In the genomic region with DNA sequence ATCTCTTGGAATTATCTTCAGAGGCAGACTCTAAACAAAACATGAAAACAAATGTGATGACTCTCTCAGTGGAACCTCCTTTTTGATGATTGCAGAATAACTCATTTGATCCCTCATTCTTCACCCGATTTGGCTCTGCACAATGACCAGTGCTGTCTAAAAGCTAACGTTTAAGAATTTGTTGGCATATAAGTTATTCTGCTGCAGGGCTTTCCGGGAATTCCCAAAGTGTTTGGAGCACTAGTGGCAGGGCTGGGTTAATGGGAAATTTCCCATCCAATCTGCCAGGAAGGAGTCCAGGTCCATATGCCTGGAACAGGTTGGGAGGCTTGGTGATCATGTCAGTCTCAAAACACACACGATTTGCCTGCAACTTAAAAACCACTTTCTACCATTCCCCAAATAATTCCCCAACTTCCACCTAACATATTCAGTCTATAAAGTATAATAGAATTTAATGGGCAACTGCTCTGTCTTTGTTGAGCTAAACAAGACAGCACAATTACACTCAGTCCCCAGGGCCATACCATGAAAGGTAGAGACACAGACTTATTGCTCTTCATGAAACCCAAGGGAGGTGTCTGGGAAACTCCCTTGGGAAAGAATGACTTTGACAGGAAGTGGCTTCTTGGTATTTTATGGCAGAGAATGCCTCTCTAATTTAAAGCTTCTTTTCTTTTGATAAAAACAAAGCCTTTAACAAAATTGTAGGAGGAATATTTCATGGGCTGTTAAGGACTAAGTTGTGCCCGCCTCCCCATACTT, we compare ENCODE assay signal across 25 cellular contexts. TPM values are rescaled to one million over a fixed set of nuclear protein-coding genes. Genes with fewer than 3 reads are reported as not detected.
A peak's percentile ranks its signal among the peaks of the same experiment; 100 is the strongest.
DNase-seq lines count a peak whose midpoint lies in the region; ATAC-seq and TF ChIP-seq lines count a peak whose summit lies in the region.
"Had no signal": no experiment of that assay in that cellular context is flagged by ENCODE, and none has a peak within 500 bp of the region (broad histone marks: within the 10 kb centered on the region; RNA-seq: fewer than 3 reads in every experiment).

No MANE protein-coding gene starts in this region.

- CTCF ChIA-PET in naive thymus-derived CD4-positive, alpha-beta T cell (lab: Charles Lee), result no interaction called here

- H3K9me3 ChIP-seq in naive thymus-derived CD4-positive, alpha-beta T cell (ENCODE audit: control insufficient read depth in 2 of 3, low read length in 3 of 3), result no peaks in the 10 kb centered on the region
- H3K9me3 ChIP-seq: gastroesophageal sphincter, psoas muscle, uterus had no signal

- no peak overlapping the region for H3K27ac ChIP-seq in naive thymus-derived CD4-positive, alpha-beta T cell (ENCODE audit: low read depth, low read length)
- H3K27ac ChIP-seq: coronary artery, gastroesophageal sphincter, GM23248, neural progenitor cell, psoas muscle, uterus had no signal

- intact Hi-C loops in activated T-helper 2 cell treated with anti-CD3 and anti-CD28 coated beads, Interferon-gamma antibody, Interleukin-2, Interleukin-4, amounts not matched to agents 10 μg/mL and 5 μg/mL and 100 μg/mL, durations not matched to agents 14 hours and 24 hours and 36 hours (cut with micrococcal nuclease), result no loop called here
- intact Hi-C loops in sciatic nerve (cut with DNase I), result no loop called here
- intact Hi-C loops in naive thymus-derived CD4-positive, alpha-beta T cell (cut with micrococcal nuclease), result no loop called here

- ATAC-seq in omental fat pad (ENCODE audit: low FRiP score) (peak; percentile 8), sciatic nerve (no peak)
- no peak for ATAC-seq in naive thymus-derived CD4-positive, alpha-beta T cell
- ATAC-seq: activated naive CD4-positive, alpha-beta T cell treated with anti-CD3 and anti-CD28 coated beads, Interleukin-2, amount 50 U/mL, for 72 hours; activated T-cell treated with anti-CD3 and anti-CD28 coated beads, Interleukin-2, amount 50 U/mL, for 72 hours; CD8-positive, alpha-beta T cell; gastroesophageal sphincter; K562; psoas muscle had no signal

- no peak overlapping the region for H3K4me3 ChIP-seq in epithelial cell of esophagus (ENCODE audit: low read length)
- no peak overlapping the region for H3K4me3 ChIP-seq in naive thymus-derived CD4-positive, alpha-beta T cell (ENCODE audit: low read length)
- H3K4me3 ChIP-seq: coronary artery, gastroesophageal sphincter, GM23248, K562, neural progenitor cell, psoas muscle, uterus had no signal

- H3K9me3 Mint-ChIP-seq in activated T-helper 2 cell treated with anti-CD3 and anti-CD28 coated beads, Interferon-gamma antibody, Interleukin-2, Interleukin-4, amounts not matched to agents 10 μg/mL and 5 μg/mL and 100 μg/mL, durations not matched to agents 14 hours and 24 hours and 36 hours, result no peaks in the 10 kb centered on the region
- H3K9me3 Mint-ChIP-seq in naive thymus-derived CD4-positive, alpha-beta T cell, result no peaks in the 10 kb centered on the region
- H3K9me3 Mint-ChIP-seq: activated naive CD4-positive, alpha-beta T cell treated with anti-CD3 and anti-CD28 coated beads, Interleukin-2, amount 50 U/mL, for 72 hours; activated T-cell treated with anti-CD3 and anti-CD28 coated beads, Interleukin-2, amount 50 U/mL, for 72 hours; CD8-positive, alpha-beta T cell; neural progenitor cell; T-helper 1 cell treated with Interleukin-12 subunit alpha and Interleukin-12 subunit beta and Interleukin-4 antibody, amounts not matched to agents 30 μg/mL and 1 μg/mL, for 36 hours had no signal

- POLR2A ChIA-PET in naive thymus-derived CD4-positive, alpha-beta T cell (lab: Charles Lee), result no interaction called here

- no peaks in the 10 kb centered on the region for H3K27me3 Mint-ChIP-seq in activated T-helper 2 cell treated with anti-CD3 and anti-CD28 coated beads, Interferon-gamma antibody, Interleukin-2, Interleukin-4, amounts not matched to agents 10 μg/mL and 5 μg/mL and 100 μg/mL, durations not matched to agents 14 hours and 24 hours and 36 hours (ENCODE audit: low read depth)
- H3K27me3 Mint-ChIP-seq in naive thymus-derived CD4-positive, alpha-beta T cell, result no peaks in the 10 kb centered on the region

- TF ChIP-seq CTCF in epithelial cell of esophagus (IDR thresholded peaks at IDR 0.05; ENCODE audit: insufficient read depth, low read depth, low read length, missing control alignments) (no peak), omental fat pad (IDR thresholded peaks at IDR 0.05) (no peak)

- H3K27ac Mint-ChIP-seq in activated T-helper 2 cell treated with anti-CD3 and anti-CD28 coated beads, Interferon-gamma antibody, Interleukin-2, Interleukin-4, amounts not matched to agents 10 μg/mL and 5 μg/mL and 100 μg/mL, durations not matched to agents 14 hours and 24 hours and 36 hours, result no peak overlapping the region
- H3K27ac Mint-ChIP-seq in naive thymus-derived CD4-positive, alpha-beta T cell, result no peak overlapping the region
- H3K27ac Mint-ChIP-seq: activated naive CD4-positive, alpha-beta T cell treated with anti-CD3 and anti-CD28 coated beads, Interleukin-2, amount 50 U/mL, for 72 hours; activated T-cell treated with anti-CD3 and anti-CD28 coated beads, Interleukin-2, amount 50 U/mL, for 72 hours; CD8-positive, alpha-beta T cell; neural progenitor cell; T-helper 1 cell treated with Interleukin-12 subunit alpha and Interleukin-12 subunit beta and Interleukin-4 antibody, amounts not matched to agents 30 μg/mL and 1 μg/mL, for 36 hours had no signal

- peaks cover 0 to 5% of the 10 kb centered on the region in 2 donors for H3K4me1 ChIP-seq in naive thymus-derived CD4-positive, alpha-beta T cell (ENCODE audit: control insufficient read depth in 2 of 2, insufficient read depth in 2 of 2, low read length in 2 of 2)
- H3K4me1 ChIP-seq: neural progenitor cell, uterus had no signal

- no peaks in the 10 kb centered on the region for H3K27me3 ChIP-seq in naive thymus-derived CD4-positive, alpha-beta T cell (ENCODE audit: control insufficient read depth in 2 of 2, insufficient read depth in 2 of 2, low read length in 2 of 2)
- H3K27me3 ChIP-seq: gastroesophageal sphincter, neural progenitor cell, uterus had no signal

- peaks cover 11% of the 10 kb centered on the region for H3K4me1 Mint-ChIP-seq in activated T-helper 2 cell treated with anti-CD3 and anti-CD28 coated beads, Interferon-gamma antibody, Interleukin-2, Interleukin-4, amounts not matched to agents 10 μg/mL and 5 μg/mL and 100 μg/mL, durations not matched to agents 14 hours and 24 hours and 36 hours (ENCODE audit: low read depth)
- H3K4me1 Mint-ChIP-seq in naive thymus-derived CD4-positive, alpha-beta T cell, result peaks cover 11 to 17% (median 15%) of the 10 kb centered on the region in 7 donors
- H3K4me1 Mint-ChIP-seq: neural progenitor cell had no signal

- H3K36me3 ChIP-seq in naive thymus-derived CD4-positive, alpha-beta T cell (ENCODE audit: control insufficient read depth in 2 of 3, insufficient read depth in 3 of 3, low read length in 3 of 3), result no peaks in the 10 kb centered on the region
- H3K36me3 ChIP-seq: gastroesophageal sphincter, neural progenitor cell, uterus had no signal

- H3K4me3 Mint-ChIP-seq in activated T-helper 2 cell treated with anti-CD3 and anti-CD28 coated beads, Interferon-gamma antibody, Interleukin-2, Interleukin-4, amounts not matched to agents 10 μg/mL and 5 μg/mL and 100 μg/mL, durations not matched to agents 14 hours and 24 hours and 36 hours (ENCODE audit: low read depth), result no peak overlapping the region
- no peak overlapping the region for H3K4me3 Mint-ChIP-seq in naive thymus-derived CD4-positive, alpha-beta T cell
- H3K4me3 Mint-ChIP-seq: activated T-cell treated with anti-CD3 and anti-CD28 coated beads, Interleukin-2, amount 50 U/mL, for 72 hours; CD8-positive, alpha-beta T cell; neural progenitor cell; T-helper 1 cell treated with Interleukin-12 subunit alpha and Interleukin-12 subunit beta and Interleukin-4 antibody, amounts not matched to agents 30 μg/mL and 1 μg/mL, for 36 hours had no signal

- peak; percentile 63 for DNase-seq in COLO829 (ENCODE audit: low spot score)
- DNase-seq in M059J (ENCODE audit: low read depth), result peak; percentile 64
- peak; percentile 70 for DNase-seq in epithelial cell of esophagus (ENCODE audit: low read depth)
- DNase-seq in omental fat pad (ENCODE audit: low spot score), result no peak
- DNase-seq in activated T-helper 2 cell treated with anti-CD3 and anti-CD28 coated beads, Interferon-gamma antibody, Interleukin-2, Interleukin-4, amounts not matched to agents 10 μg/mL and 5 μg/mL and 100 μg/mL, durations not matched to agents 14 hours and 24 hours and 36 hours (ENCODE audit: low spot score), result no peak
- no peak for DNase-seq in GM03348 (ENCODE audit: low spot score)
- no peak for DNase-seq in sciatic nerve (ENCODE audit: low spot score)
- DNase-seq in naive thymus-derived CD4-positive, alpha-beta T cell, result no peak
- DNase-seq: activated CD4-positive, CD25-positive, alpha-beta regulatory T cell; activated T-cell treated with anti-CD3 and anti-CD28 coated beads, Interleukin-2, amount 50 U/mL, for 72 hours; CD8-positive, alpha-beta T cell; DMS79 treated with DMSO at 0.1 percent for 48 hours; GM23248; NCI-H1092; NCI-H2081 treated with DMSO at 0.1 percent for 48 hours; NCI-H526 treated with DMSO at 0.1 percent for 48 hours; psoas muscle; SIG-M5; uterus had no signal

- H3K36me3 Mint-ChIP-seq in activated T-helper 2 cell treated with anti-CD3 and anti-CD28 coated beads, Interferon-gamma antibody, Interleukin-2, Interleukin-4, amounts not matched to agents 10 μg/mL and 5 μg/mL and 100 μg/mL, durations not matched to agents 14 hours and 24 hours and 36 hours (ENCODE audit: low read depth), result no peaks in the 10 kb centered on the region
- no peaks in the 10 kb centered on the region for H3K36me3 Mint-ChIP-seq in naive thymus-derived CD4-positive, alpha-beta T cell
- H3K36me3 Mint-ChIP-seq: activated naive CD4-positive, alpha-beta T cell treated with anti-CD3 and anti-CD28 coated beads, Interleukin-2, amount 50 U/mL, for 72 hours; CD8-positive, alpha-beta T cell; neural progenitor cell had no signal

RNA-seq across cellular contexts. Expression of a gene that starts 38.0 kb away (rescaled TPM):
- 9.9 and 13.9 TPM in 2 replicates for total RNA-seq in M059J (2014; rRNA removed; shearing (Covaris generic))
- total RNA-seq in omental fat pad (10 to 100 TPM; 20.9 to 50.6 (median 33.5) TPM), sciatic nerve (48.2 TPM)
- 0.14 and 0.27 TPM in 2 replicates for total RNA-seq in activated T-helper 2 cell treated with anti-CD3 and anti-CD28 coated beads, Interferon-gamma antibody, Interleukin-2, Interleukin-4, amounts not matched to agents 10 μg/mL and 5 μg/mL and 100 μg/mL, durations not matched to agents 14 hours and 24 hours and 36 hours
- total RNA-seq in naive thymus-derived CD4-positive, alpha-beta T cell, result 1 to 10 TPM in 3 of 5 experiments, under 1 TPM in 2; 0.59 to 6.8 (median 1.1) TPM
- polyA plus RNA-seq in naive thymus-derived CD4-positive, alpha-beta T cell, result under 1 TPM; 0.83 to 0.90 TPM

Comparison
In these comparisons a context has a peak if more than half of its experiments do, and no peak if none do; other contexts are left out.
1. DNase-seq: peak in COLO829 (single experiment), M059J (single experiment) and epithelial cell of esophagus (single experiment); none in omental fat pad (single experiment), activated T-helper 2 cell treated with anti-CD3 and anti-CD28 coated beads, Interferon-gamma antibody, Interleukin-2, Interleukin-4, amounts not matched to agents 10 μg/mL and 5 μg/mL and 100 μg/mL, durations not matched to agents 14 hours and 24 hours and 36 hours (single experiment), GM03348 (single experiment), sciatic nerve (single experiment) and naive thymus-derived CD4-positive, alpha-beta T cell (0 of 9).